In the genomic region with DNA sequence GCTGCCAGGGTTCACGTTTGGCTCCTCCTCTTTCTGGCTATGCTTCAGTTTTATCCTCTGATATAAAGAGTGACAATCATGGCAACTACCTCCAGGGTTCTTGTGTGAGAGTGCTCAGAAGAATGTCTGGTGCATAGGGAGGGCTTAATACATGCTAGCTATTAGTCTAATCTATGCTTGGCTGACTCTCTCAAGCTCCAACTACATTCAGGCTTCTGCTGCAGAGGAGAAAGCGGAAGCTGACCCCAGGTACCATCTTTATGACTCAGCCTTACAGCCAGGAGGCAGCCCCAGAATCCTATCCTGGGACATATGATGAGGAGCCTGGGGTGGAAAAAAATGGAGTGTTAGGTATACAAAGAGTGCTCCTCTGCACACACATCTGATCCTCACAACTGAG, we compare ENCODE assay signal across 1 cellular context.
TF ChIP-seq lines count a peak whose summit lies in the region.

No MANE protein-coding gene starts in this region.

TF ChIP-seq in GM12878, 131 proteins besides CTCF, POLR2A, EP300 and RAD21:
- TF ChIP-seq, protein P1, sequence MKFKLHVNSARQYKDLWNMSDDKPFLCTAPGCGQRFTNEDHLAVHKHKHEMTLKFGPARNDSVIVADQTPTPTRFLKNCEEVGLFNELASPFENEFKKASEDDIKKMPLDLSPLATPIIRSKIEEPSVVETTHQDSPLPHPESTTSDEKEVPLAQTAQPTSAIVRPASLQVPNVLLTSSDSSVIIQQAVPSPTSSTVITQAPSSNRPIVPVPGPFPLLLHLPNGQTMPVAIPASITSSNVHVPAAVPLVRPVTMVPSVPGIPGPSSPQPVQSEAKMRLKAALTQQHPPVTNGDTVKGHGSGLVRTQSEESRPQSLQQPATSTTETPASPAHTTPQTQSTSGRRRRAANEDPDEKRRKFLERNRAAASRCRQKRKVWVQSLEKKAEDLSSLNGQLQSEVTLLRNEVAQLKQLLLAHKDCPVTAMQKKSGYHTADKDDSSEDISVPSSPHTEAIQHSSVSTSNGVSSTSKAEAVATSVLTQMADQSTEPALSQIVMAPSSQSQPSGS (IDR thresholded peaks at IDR 0.05; ENCODE audit: low read length): no peak
- TF ChIP-seq ZZZ3 (IDR thresholded peaks at IDR 0.05; ENCODE audit: control insufficient read depth, insufficient read length, low read depth) (no peak), IKZF1 (conservative IDR thresholded peaks at IDR 0.05) (0 out of 2 replicates have a peak, but pooled peaks have one; percentile 17), JUNB (IDR thresholded peaks at IDR 0.05) (0 out of 2 replicates have a peak, but pooled peaks have one; percentile 8), BRCA1 (IDR thresholded peaks at IDR 0.05; ENCODE audit: low read depth, low read length) (no peak), TCF12 (IDR thresholded peaks at IDR 0.05; ENCODE audit: low read depth, low read length) (no peak), TCF7 (IDR thresholded peaks at IDR 0.05; ENCODE audit: borderline replicate concordance) (no peak), HDAC6 (IDR thresholded peaks at IDR 0.05; ENCODE audit: unreplicated experiment) (no peak), EED (IDR thresholded peaks at IDR 0.05; ENCODE audit: low read depth) (no peak)
- TF ChIP-seq, protein P2, sequence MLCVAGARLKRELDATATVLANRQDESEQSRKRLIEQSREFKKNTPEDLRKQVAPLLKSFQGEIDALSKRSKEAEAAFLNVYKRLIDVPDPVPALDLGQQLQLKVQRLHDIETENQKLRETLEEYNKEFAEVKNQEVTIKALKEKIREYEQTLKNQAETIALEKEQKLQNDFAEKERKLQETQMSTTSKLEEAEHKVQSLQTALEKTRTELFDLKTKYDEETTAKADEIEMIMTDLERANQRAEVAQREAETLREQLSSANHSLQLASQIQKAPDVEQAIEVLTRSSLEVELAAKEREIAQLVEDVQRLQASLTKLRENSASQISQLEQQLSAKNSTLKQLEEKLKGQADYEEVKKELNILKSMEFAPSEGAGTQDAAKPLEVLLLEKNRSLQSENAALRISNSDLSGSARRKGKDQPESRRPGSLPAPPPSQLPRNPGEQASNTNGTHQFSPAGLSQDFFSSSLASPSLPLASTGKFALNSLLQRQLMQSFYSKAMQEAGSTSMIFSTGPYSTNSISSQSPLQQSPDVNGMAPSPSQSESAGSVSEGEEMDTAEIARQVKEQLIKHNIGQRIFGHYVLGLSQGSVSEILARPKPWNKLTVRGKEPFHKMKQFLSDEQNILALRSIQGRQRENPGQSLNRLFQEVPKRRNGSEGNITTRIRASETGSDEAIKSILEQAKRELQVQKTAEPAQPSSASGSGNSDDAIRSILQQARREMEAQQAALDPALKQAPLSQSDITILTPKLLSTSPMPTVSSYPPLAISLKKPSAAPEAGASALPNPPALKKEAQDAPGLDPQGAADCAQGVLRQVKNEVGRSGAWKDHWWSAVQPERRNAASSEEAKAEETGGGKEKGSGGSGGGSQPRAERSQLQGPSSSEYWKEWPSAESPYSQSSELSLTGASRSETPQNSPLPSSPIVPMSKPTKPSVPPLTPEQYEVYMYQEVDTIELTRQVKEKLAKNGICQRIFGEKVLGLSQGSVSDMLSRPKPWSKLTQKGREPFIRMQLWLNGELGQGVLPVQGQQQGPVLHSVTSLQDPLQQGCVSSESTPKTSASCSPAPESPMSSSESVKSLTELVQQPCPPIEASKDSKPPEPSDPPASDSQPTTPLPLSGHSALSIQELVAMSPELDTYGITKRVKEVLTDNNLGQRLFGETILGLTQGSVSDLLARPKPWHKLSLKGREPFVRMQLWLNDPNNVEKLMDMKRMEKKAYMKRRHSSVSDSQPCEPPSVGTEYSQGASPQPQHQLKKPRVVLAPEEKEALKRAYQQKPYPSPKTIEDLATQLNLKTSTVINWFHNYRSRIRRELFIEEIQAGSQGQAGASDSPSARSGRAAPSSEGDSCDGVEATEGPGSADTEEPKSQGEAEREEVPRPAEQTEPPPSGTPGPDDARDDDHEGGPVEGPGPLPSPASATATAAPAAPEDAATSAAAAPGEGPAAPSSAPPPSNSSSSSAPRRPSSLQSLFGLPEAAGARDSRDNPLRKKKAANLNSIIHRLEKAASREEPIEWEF (IDR thresholded peaks at IDR 0.05; ENCODE audit: insufficient replicate concordance, low read depth, low read length): no peak
- TF ChIP-seq, protein P3, sequence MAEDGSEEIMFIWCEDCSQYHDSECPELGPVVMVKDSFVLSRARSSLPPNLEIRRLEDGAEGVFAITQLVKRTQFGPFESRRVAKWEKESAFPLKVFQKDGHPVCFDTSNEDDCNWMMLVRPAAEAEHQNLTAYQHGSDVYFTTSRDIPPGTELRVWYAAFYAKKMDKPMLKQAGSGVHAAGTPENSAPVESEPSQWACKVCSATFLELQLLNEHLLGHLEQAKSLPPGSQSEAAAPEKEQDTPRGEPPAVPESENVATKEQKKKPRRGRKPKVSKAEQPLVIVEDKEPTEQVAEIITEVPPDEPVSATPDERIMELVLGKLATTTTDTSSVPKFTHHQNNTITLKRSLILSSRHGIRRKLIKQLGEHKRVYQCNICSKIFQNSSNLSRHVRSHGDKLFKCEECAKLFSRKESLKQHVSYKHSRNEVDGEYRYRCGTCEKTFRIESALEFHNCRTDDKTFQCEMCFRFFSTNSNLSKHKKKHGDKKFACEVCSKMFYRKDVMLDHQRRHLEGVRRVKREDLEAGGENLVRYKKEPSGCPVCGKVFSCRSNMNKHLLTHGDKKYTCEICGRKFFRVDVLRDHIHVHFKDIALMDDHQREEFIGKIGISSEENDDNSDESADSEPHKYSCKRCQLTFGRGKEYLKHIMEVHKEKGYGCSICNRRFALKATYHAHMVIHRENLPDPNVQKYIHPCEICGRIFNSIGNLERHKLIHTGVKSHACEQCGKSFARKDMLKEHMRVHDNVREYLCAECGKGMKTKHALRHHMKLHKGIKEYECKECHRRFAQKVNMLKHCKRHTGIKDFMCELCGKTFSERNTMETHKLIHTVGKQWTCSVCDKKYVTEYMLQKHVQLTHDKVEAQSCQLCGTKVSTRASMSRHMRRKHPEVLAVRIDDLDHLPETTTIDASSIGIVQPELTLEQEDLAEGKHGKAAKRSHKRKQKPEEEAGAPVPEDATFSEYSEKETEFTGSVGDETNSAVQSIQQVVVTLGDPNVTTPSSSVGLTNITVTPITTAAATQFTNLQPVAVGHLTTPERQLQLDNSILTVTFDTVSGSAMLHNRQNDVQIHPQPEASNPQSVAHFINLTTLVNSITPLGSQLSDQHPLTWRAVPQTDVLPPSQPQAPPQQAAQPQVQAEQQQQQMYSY (CRISPR knock-in tag; IDR thresholded peaks at IDR 0.05): no peak
TF ChIP-seq in GM12878: peak in this region for 2.
